In genomic region chrX:112008724-112009123, GRCh38 we compare ENCODE assay signal across 25 cellular contexts.
"Had no signal": no experiment of that assay in that cellular context is flagged by ENCODE, and none has a peak within 500 bp of the region (broad histone marks: within the 10 kb centered on the region; RNA-seq: fewer than 3 reads in every experiment).

No MANE protein-coding gene starts in this region.

- H3K4me3 ChIP-seq: colonic mucosa, gastrocnemius medialis, lung, mucosa of descending colon, neural progenitor cell, right lobe of liver, thoracic aorta, tibial nerve, upper lobe of left lung had no signal

- H3K9ac ChIP-seq: neural progenitor cell, parathyroid adenoma had no signal

- H3K4me1 Mint-ChIP-seq: endodermal cell; memory B cell; naive B cell; neural progenitor cell; stimulated activated naive B cell treated with anti-CD40 and anti-IgM and Interleukin-4, amounts not matched to agents 10 μg/mL and 1 μg/mL and 100 μg/mL, for 72 hours had no signal

- H3K4me3 Mint-ChIP-seq: dendritic cell treated with granulocyte-macrophage colony-stimulating factor and Interleukin-4, amounts not matched to agents 40 ng/mL and 50 ng/mL, for 4 days; endodermal cell; memory B cell; naive B cell; natural killer cell treated with Interleukin-12 subunit alpha and Interleukin-12 subunit beta and Interleukin-15 and Interleukin-18, amount 100 ng/mL, for 72 hours; neural progenitor cell; stimulated activated naive B cell treated with anti-CD40 and anti-IgM and Interleukin-4, amounts not matched to agents 10 μg/mL and 1 μg/mL and 100 μg/mL, for 72 hours; stimulated activated naive CD8-positive, alpha-beta T cell treated with anti-CD3 and anti-CD28 coated beads, Interleukin-15, Interleukin-2, amounts not matched to agents 100 ng/mL and 50 ng/mL, for 24 hours had no signal

- ATAC-seq: esophagus mucosa; gastrocnemius medialis; left lobe of liver; mucosa of descending colon; natural killer cell treated with Interleukin-12 subunit alpha and Interleukin-12 subunit beta and Interleukin-15 and Interleukin-18, amount 100 ng/mL, for 72 hours; right lobe of liver; stimulated activated naive B cell treated with anti-CD40 and anti-IgM and Interleukin-4, amounts not matched to agents 10 μg/mL and 1 μg/mL and 100 μg/mL, for 72 hours had no signal

- H3K27me3 Mint-ChIP-seq: dendritic cell treated with granulocyte-macrophage colony-stimulating factor and Interleukin-4, amounts not matched to agents 40 ng/mL and 50 ng/mL, for 4 days; memory B cell; naive B cell; progenitor cell of endocrine pancreas; stimulated activated naive B cell treated with anti-CD40 and anti-IgM and Interleukin-4, amounts not matched to agents 10 μg/mL and 1 μg/mL and 100 μg/mL, for 72 hours; stimulated activated naive CD8-positive, alpha-beta T cell treated with anti-CD3 and anti-CD28 coated beads, Interleukin-15, Interleukin-2, amounts not matched to agents 100 ng/mL and 50 ng/mL, for 24 hours had no signal

- H3K79me2 ChIP-seq: parathyroid adenoma had no signal

- H3K9me3 Mint-ChIP-seq: dendritic cell treated with granulocyte-macrophage colony-stimulating factor and Interleukin-4, amounts not matched to agents 40 ng/mL and 50 ng/mL, for 4 days; endodermal cell; memory B cell; natural killer cell treated with Interleukin-12 subunit alpha and Interleukin-12 subunit beta and Interleukin-15 and Interleukin-18, amount 100 ng/mL, for 72 hours; neural progenitor cell; stimulated activated naive B cell treated with anti-CD40 and anti-IgM and Interleukin-4, amounts not matched to agents 10 μg/mL and 1 μg/mL and 100 μg/mL, for 72 hours; stimulated activated naive CD8-positive, alpha-beta T cell treated with anti-CD3 and anti-CD28 coated beads, Interleukin-15, Interleukin-2, amounts not matched to agents 100 ng/mL and 50 ng/mL, for 24 hours had no signal

- H3K36me3 ChIP-seq: colonic mucosa, gastrocnemius medialis, neural progenitor cell, right lobe of liver, thoracic aorta, tibial nerve, upper lobe of left lung had no signal

- H3K9me3 ChIP-seq: colonic mucosa, gastrocnemius medialis, mucosa of descending colon, right lobe of liver, thoracic aorta, tibial nerve, upper lobe of left lung had no signal

- H2AFZ ChIP-seq: neural progenitor cell, parathyroid adenoma had no signal

- H3K4me1 ChIP-seq: colonic mucosa, gastrocnemius medialis, parathyroid adenoma, right lobe of liver, tibial nerve, upper lobe of left lung had no signal

- H3K27ac ChIP-seq: colonic mucosa, epithelial cell of prostate, gastrocnemius medialis, neural progenitor cell, parathyroid adenoma, right lobe of liver, thoracic aorta, tibial nerve, upper lobe of left lung had no signal

- H3K4me2 ChIP-seq: neural progenitor cell had no signal

- DNase-seq: colonic mucosa; effector CD8-positive, alpha-beta T cell; endodermal cell; foreskin fibroblast; gastrocnemius medialis; head of caudate nucleus; mucosa of descending colon; naive B cell; right lobe of liver; small intestine; stimulated activated naive B cell treated with anti-CD40 and anti-IgM and Interleukin-4, amounts not matched to agents 10 μg/mL and 1 μg/mL and 100 μg/mL, for 72 hours; upper lobe of left lung had no signal

- H3K27ac Mint-ChIP-seq: dendritic cell treated with granulocyte-macrophage colony-stimulating factor and Interleukin-4, amounts not matched to agents 40 ng/mL and 50 ng/mL, for 4 days; endodermal cell; memory B cell; naive B cell; natural killer cell treated with Interleukin-12 subunit alpha and Interleukin-12 subunit beta and Interleukin-15 and Interleukin-18, amount 100 ng/mL, for 72 hours; neural progenitor cell; progenitor cell of endocrine pancreas; stimulated activated naive B cell treated with anti-CD40 and anti-IgM and Interleukin-4, amounts not matched to agents 10 μg/mL and 1 μg/mL and 100 μg/mL, for 72 hours; stimulated activated naive CD8-positive, alpha-beta T cell treated with anti-CD3 and anti-CD28 coated beads, Interleukin-15, Interleukin-2, amounts not matched to agents 100 ng/mL and 50 ng/mL, for 24 hours had no signal

- H3K27me3 ChIP-seq: colonic mucosa, gastrocnemius medialis, neural progenitor cell, right lobe of liver, upper lobe of left lung had no signal

- H3K36me3 Mint-ChIP-seq: memory B cell; naive B cell; natural killer cell treated with Interleukin-12 subunit alpha and Interleukin-12 subunit beta and Interleukin-15 and Interleukin-18, amount 100 ng/mL, for 72 hours; neural progenitor cell; stimulated activated naive B cell treated with anti-CD40 and anti-IgM and Interleukin-4, amounts not matched to agents 10 μg/mL and 1 μg/mL and 100 μg/mL, for 72 hours had no signal
